In the genomic region with DNA sequence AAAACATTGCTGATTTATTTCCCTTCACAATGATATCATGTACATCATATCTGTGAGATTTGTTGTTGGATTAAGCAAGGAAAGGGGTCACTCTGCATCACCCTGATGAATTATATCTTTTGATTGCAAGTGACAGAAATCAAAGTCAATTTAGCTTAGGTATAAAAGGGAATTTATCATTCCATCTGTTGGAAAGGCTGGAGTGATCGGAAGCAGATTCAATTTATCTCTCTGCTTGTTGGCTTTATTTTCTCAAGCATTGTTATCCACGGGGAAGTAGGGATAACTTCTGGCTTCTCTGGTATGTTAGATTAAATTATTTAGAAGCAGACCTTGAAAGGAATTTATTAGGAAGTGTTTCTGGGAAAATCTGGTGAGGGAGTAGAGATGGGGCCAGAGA, we compare ENCODE assay signal across 26 cellular contexts.
"Had no signal": no experiment of that assay in that cellular context is flagged by ENCODE, and none has a peak within 500 bp of the region (broad histone marks: within the 10 kb centered on the region; RNA-seq: fewer than 3 reads in every experiment).

No MANE protein-coding gene starts in this region.

- H3K27me3 ChIP-seq: colonic mucosa, esophagus muscularis mucosa, esophagus squamous epithelium, foreskin keratinocyte, gastrocnemius medialis, gastroesophageal sphincter, heart left ventricle, heart right ventricle, hepatocyte had no signal

- H3K27ac Mint-ChIP-seq: effector memory CD8-positive, alpha-beta T cell; endodermal cell had no signal

- H3K9me3 Mint-ChIP-seq: dendritic cell treated with granulocyte-macrophage colony-stimulating factor and Interleukin-4, amounts not matched to agents 40 ng/mL and 50 ng/mL, for 4 days had no signal

- ATAC-seq: effector memory CD8-positive, alpha-beta T cell; esophagus mucosa; foreskin keratinocyte; gastrocnemius medialis; gastroesophageal sphincter; heart left ventricle; heart right ventricle had no signal

- H3K4me3 Mint-ChIP-seq: dendritic cell treated with granulocyte-macrophage colony-stimulating factor and Interleukin-4, amounts not matched to agents 40 ng/mL and 50 ng/mL, for 4 days; effector memory CD8-positive, alpha-beta T cell; endodermal cell had no signal

- H2AFZ ChIP-seq: hepatocyte had no signal

- DNase-seq: colonic mucosa; cortex of kidney; dermis blood vessel endothelial cell; dorsolateral prefrontal cortex; effector CD4-positive, alpha-beta T cell; effector CD8-positive, alpha-beta T cell; effector memory CD4-positive, alpha-beta T cell; effector memory CD8-positive, alpha-beta T cell; endodermal cell; erythroblast; esophagus squamous epithelium; foreskin fibroblast; foreskin keratinocyte; foreskin melanocyte; gastrocnemius medialis; glutamatergic neuron; head of caudate nucleus; heart left ventricle; heart right ventricle had no signal

- H3K27me3 Mint-ChIP-seq: effector memory CD8-positive, alpha-beta T cell had no signal

- H3K27ac ChIP-seq: colonic mucosa, coronary artery, dorsolateral prefrontal cortex, epithelial cell of prostate, esophagus muscularis mucosa, esophagus squamous epithelium, foreskin keratinocyte, gastrocnemius medialis, gastroesophageal sphincter, heart left ventricle, heart right ventricle, hepatocyte had no signal

- H3K4me1 Mint-ChIP-seq: endodermal cell had no signal

- H3K4me1 ChIP-seq: colonic mucosa, esophagus squamous epithelium, foreskin keratinocyte, gastrocnemius medialis, gastroesophageal sphincter had no signal

- H3K36me3 ChIP-seq: colonic mucosa, esophagus muscularis mucosa, esophagus squamous epithelium, gastrocnemius medialis, gastroesophageal sphincter, heart left ventricle, heart right ventricle had no signal

- H3K79me2 ChIP-seq: hepatocyte had no signal

- H3K9me3 ChIP-seq: colonic mucosa, esophagus muscularis mucosa, esophagus squamous epithelium, gastrocnemius medialis, gastroesophageal sphincter, heart left ventricle, heart right ventricle had no signal

- H3K4me3 ChIP-seq: colonic mucosa, coronary artery, dorsolateral prefrontal cortex, esophagus muscularis mucosa, esophagus squamous epithelium, gastrocnemius medialis, gastroesophageal sphincter, heart left ventricle, heart right ventricle, hepatocyte had no signal

- H3K4me2 ChIP-seq: hepatocyte had no signal
